Comparison of ENCODE assay signal across 8 cellular contexts in genomic region chr2:149587220-149587949, GRCh38. TPM values are rescaled to one million over a fixed set of nuclear protein-coding genes. Genes with fewer than 3 reads are reported as not detected.
DNase-seq lines count a peak whose midpoint lies in the region; ATAC-seq and TF ChIP-seq lines count a peak whose summit lies in the region.

Gene MMADHC, minus strand, starts transcription at chr2:149587775. Its CDS starts 678 bp downstream, at chr2:149587097.

- H4K20me1 ChIP-seq in OCI-LY1 (ENCODE audit: insufficient read depth, low read length): no peaks in the 10 kb centered on the region

- H3K4me2 ChIP-seq in OCI-LY1 (ENCODE audit: low read length): peak within 1 kb of the TSS; percentile 93

- peak within 1 kb of the TSS; percentile 91 for H3K4me3 Mint-ChIP-seq in Calu3 (ENCODE audit: low read depth, unreplicated experiment)
- peak within 1 kb of the TSS; percentile 98 for H3K4me3 Mint-ChIP-seq in endothelial cell (ENCODE audit: unreplicated experiment)

- peak; percentile 92 for DNase-seq in Calu3
- peak; percentile 90 for DNase-seq in activated CD8-positive, alpha-beta memory T cell treated with anti-CD3 and anti-CD28 coated beads, Interleukin-2, amount 50 U/mL, for 4 hours
- DNase-seq in endothelial cell (ENCODE audit: low spot score): peak; percentile 90
- DNase-seq in midbrain (lab: John Stamatoyannopoulos, UW): peak; percentile 94
- peak; percentile 77 to 88 for DNase-seq in stimulated activated CD8-positive, alpha-beta memory T cell treated with anti-CD3 and anti-CD28 coated beads, Interleukin-2, amount 100 ng/mL, for 1 hour (ENCODE audit: low read depth in 2 of 2)

- peak within 1 kb of the TSS; percentile 99 for H3K4me3 ChIP-seq in HUES64 (ENCODE audit: low read length)
- H3K4me3 ChIP-seq in OCI-LY1 (ENCODE audit: low read depth, low read length, poor library complexity, severe bottlenecking): peak within 1 kb of the TSS; percentile 97

- BruUV-seq in Calu3 (replicated peaks; lab: Mats Ljungman, UMichigan): no TSS peak

- peak within 1 kb of the TSS; percentile 98 for H2AFZ ChIP-seq in OCI-LY1 (ENCODE audit: low read length)

- TF ChIP-seq CTCF in Calu3 (IDR thresholded peaks at IDR 0.05; ENCODE audit: unreplicated experiment) (no peak), OCI-LY1 (IDR thresholded peaks at IDR 0.05; ENCODE audit: low read length) (no peak), endothelial cell (IDR thresholded peaks at IDR 0.05; ENCODE audit: unreplicated experiment) (no peak)

- H3K9me2 ChIP-seq in OCI-LY1 (ENCODE audit: low read depth, low read length): no peaks in the 10 kb centered on the region

- CTCF ChIA-PET in Calu3 (lab: Charles Lee): interaction anchor here (0.6 to 0.8 kb wide), 2 partner anchors 1034 to 1203 kb away, joined by 3 to 4 read pairs; no protein-coding TSS in a partner anchor

- peak within 1 kb of the TSS; percentile 97 for H3K9ac ChIP-seq in HUES64 (ENCODE audit: low read depth, low read length)
- H3K9ac ChIP-seq in OCI-LY1 (ENCODE audit: low read length): peak within 1 kb of the TSS; percentile 98

- H3F3A ChIP-seq in OCI-LY1 (ENCODE audit: insufficient read depth, low read length): no peaks in the 10 kb centered on the region

- H3K27me3 ChIP-seq in HUES64 (ENCODE audit: insufficient read depth, low read length) (no peaks in the 10 kb centered on the region), OCI-LY1 (ENCODE audit: insufficient read depth, low read length) (no peaks in the 10 kb centered on the region)

- H3K36me3 Mint-ChIP-seq in Calu3 (ENCODE audit: insufficient read depth, unreplicated experiment) (peaks cover 27% of the 10 kb centered on the region), endothelial cell (ENCODE audit: low read depth, unreplicated experiment) (peaks cover 2% of the 10 kb centered on the region)

- peak within 1 kb of the TSS; percentile 98 for H3K27ac Mint-ChIP-seq in Calu3 (ENCODE audit: unreplicated experiment)
- peak within 1 kb of the TSS; percentile 99 for H3K27ac Mint-ChIP-seq in endothelial cell (ENCODE audit: unreplicated experiment)

- peaks cover 38% of the 10 kb centered on the region for H3K36me3 ChIP-seq in HUES64 (ENCODE audit: insufficient read depth, low read length)
- peaks cover 39% of the 10 kb centered on the region for H3K36me3 ChIP-seq in OCI-LY1 (ENCODE audit: insufficient read depth, low read length)

- under 1% methylated on average over 45 of the region's 45 CpGs for WGBS in HUES64

- no peaks in the 10 kb centered on the region for H3K9me3 ChIP-seq in HUES64 (ENCODE audit: insufficient read depth, low read depth, low read length)
- H3K9me3 ChIP-seq in OCI-LY1 (ENCODE audit: low read length): no peaks in the 10 kb centered on the region

- peak; percentile 97 for ATAC-seq in GM21447 (IDR thresholded peaks at IDR 0.05; ENCODE audit: unreplicated experiment)

- H3K9me3 Mint-ChIP-seq in Calu3 (ENCODE audit: low read depth, unreplicated experiment) (peaks cover 3% of the 10 kb centered on the region), endothelial cell (ENCODE audit: unreplicated experiment) (no peaks in the 10 kb centered on the region)

- intact Hi-C loops in Calu3 (cut with micrococcal nuclease; ENCODE audit: unreplicated experiment): no loop called here

- H3K27ac ChIP-seq in HUES64 (ENCODE audit: low read depth, low read length) (peak within 1 kb of the TSS; percentile 96), OCI-LY1 (ENCODE audit: low read depth, low read length, poor library complexity, severe bottlenecking) (peak within 1 kb of the TSS; percentile 85)

- H3K4me1 ChIP-seq in HUES64 (ENCODE audit: insufficient read depth, low read length) (peaks cover 22% of the 10 kb centered on the region), OCI-LY1 (ENCODE audit: insufficient read depth, low read length, severe bottlenecking) (peaks cover 35% of the 10 kb centered on the region)

- no peaks in the 10 kb centered on the region for H3K27me3 Mint-ChIP-seq in Calu3 (ENCODE audit: unreplicated experiment)
- peaks cover 7% of the 10 kb centered on the region for H3K27me3 Mint-ChIP-seq in endothelial cell (ENCODE audit: unreplicated experiment)

- peaks cover 32% of the 10 kb centered on the region for H3K4me1 Mint-ChIP-seq in Calu3 (ENCODE audit: low read depth, unreplicated experiment)
- peaks cover 21% of the 10 kb centered on the region for H3K4me1 Mint-ChIP-seq in endothelial cell (ENCODE audit: unreplicated experiment)

- H3K79me2 ChIP-seq in OCI-LY1 (ENCODE audit: insufficient read depth, low read length): peaks cover 43% of the 10 kb centered on the region

RNA-seq across cellular contexts. Expression of gene MMADHC, which starts in this region (rescaled TPM):
- total RNA-seq in Calu3 (2022) (88.4 and 89.8 TPM in 2 replicates), endothelial cell (ENCODE audit: unreplicated experiment) (86.0 TPM)
- 132 TPM for polyA plus RNA-seq in HUES64 (2013, experiment 1 of 2)
- polyA plus RNA-seq in HUES64 (2013, experiment 2 of 2): 121 TPM

Comparison
In these comparisons a context has a peak if more than half of its experiments do, and no peak if none do; other contexts are left out.
1. Peak in every context shown above with its lines: DNase-seq, ATAC-seq, H3K4me3 ChIP-seq and H3K27ac ChIP-seq.